23 cellular contexts compared by ENCODE assay signal in genomic region chr2:173099271-173099670, GRCh38.
"Had no signal": no experiment of that assay in that cellular context is flagged by ENCODE, and none has a peak within 500 bp of the region (broad histone marks: within the 10 kb centered on the region; RNA-seq: fewer than 3 reads in every experiment).

No MANE protein-coding gene starts in this region.

- H3K9me3 ChIP-seq: prostate gland, sigmoid colon, spleen, thoracic aorta, tibial nerve, upper lobe of left lung had no signal

- H3K4me3 ChIP-seq: dorsolateral prefrontal cortex, lung, prostate gland, sigmoid colon, skin epidermis, spleen, thoracic aorta, tibial nerve, upper lobe of left lung had no signal

- H3K27ac Mint-ChIP-seq: memory B cell; nephron progenitor cell; stimulated activated memory B cell treated with anti-CD40 and anti-IgM and Interleukin-4, amounts not matched to agents 10 μg/mL and 1 μg/mL and 100 μg/mL, for 72 hours; stimulated activated naive CD8-positive, alpha-beta T cell treated with anti-CD3 and anti-CD28 coated beads, Interleukin-15, Interleukin-2, amounts not matched to agents 100 ng/mL and 50 ng/mL, for 24 hours had no signal

- H3K9me3 Mint-ChIP-seq: memory B cell; naive B cell; nephron progenitor cell; stimulated activated memory B cell treated with anti-CD40 and anti-IgM and Interleukin-4, amounts not matched to agents 10 μg/mL and 1 μg/mL and 100 μg/mL, for 72 hours; stimulated activated naive CD8-positive, alpha-beta T cell treated with anti-CD3 and anti-CD28 coated beads, Interleukin-15, Interleukin-2, amounts not matched to agents 100 ng/mL and 50 ng/mL, for 24 hours had no signal

- H3K27ac ChIP-seq: dorsolateral prefrontal cortex, prostate gland, skin epidermis, spleen, thoracic aorta, tibial nerve, upper lobe of left lung had no signal

- H3K36me3 Mint-ChIP-seq: naive B cell had no signal

- ATAC-seq: left lobe of liver; stimulated activated memory B cell treated with anti-CD40 and anti-IgM and Interleukin-4, amounts not matched to agents 10 μg/mL and 1 μg/mL and 100 μg/mL, for 72 hours had no signal

- H3K4me1 ChIP-seq: prostate gland had no signal

- H3K4me3 Mint-ChIP-seq: memory B cell; naive B cell; nephron progenitor cell; stimulated activated memory B cell treated with anti-CD40 and anti-IgM and Interleukin-4, amounts not matched to agents 10 μg/mL and 1 μg/mL and 100 μg/mL, for 72 hours; stimulated activated naive CD8-positive, alpha-beta T cell treated with anti-CD3 and anti-CD28 coated beads, Interleukin-15, Interleukin-2, amounts not matched to agents 100 ng/mL and 50 ng/mL, for 24 hours had no signal

- DNase-seq: dorsolateral prefrontal cortex; effector CD4-positive, alpha-beta T cell; head of caudate nucleus; kidney; naive B cell; nephron progenitor cell; nucleus accumbens; right cardiac atrium; sigmoid colon; spleen; stimulated activated CD4-positive, alpha-beta T cell treated with anti-CD3 and anti-CD28 coated beads, Interleukin-4, amount 100 ng/mL, for 4 hours; upper lobe of left lung had no signal

- H3K36me3 ChIP-seq: prostate gland, thoracic aorta had no signal

- FAIRE-seq: colon, frontal cortex, kidney had no signal

- H3K27me3 ChIP-seq: dorsolateral prefrontal cortex, sigmoid colon, spleen, tibial nerve, upper lobe of left lung had no signal

- H3K27me3 Mint-ChIP-seq: memory B cell; naive B cell; stimulated activated memory B cell treated with anti-CD40 and anti-IgM and Interleukin-4, amounts not matched to agents 10 μg/mL and 1 μg/mL and 100 μg/mL, for 72 hours; stimulated activated naive CD8-positive, alpha-beta T cell treated with anti-CD3 and anti-CD28 coated beads, Interleukin-15, Interleukin-2, amounts not matched to agents 100 ng/mL and 50 ng/mL, for 24 hours had no signal

- H3K4me1 Mint-ChIP-seq: nephron progenitor cell had no signal
